Comparison of ENCODE assay signal across 8 cellular contexts in genomic region chr19:2977001-2977685, GRCh38. TPM values are rescaled to one million over a fixed set of nuclear protein-coding genes. Genes with fewer than 3 reads are reported as not detected.
DNase-seq lines count a peak whose midpoint lies in the region; ATAC-seq and TF ChIP-seq lines count a peak whose summit lies in the region.

Gene TLE6 (plus strand): TSS chr19:2977564. CDS start chr19:2978234, 670 bp downstream.

- in situ Hi-C loops in GM18951 (cut with MboI; ENCODE audit: low sequenced_read_pairs, unreplicated experiment), result no loop called here

- peak; percentile 99 for DNase-seq in AG08396 (ENCODE audit: low spot score)
- peak; percentile 95 for DNase-seq in NCI-H2227 (lab: John Stamatoyannopoulos, UW; ENCODE audit: unreplicated experiment)
- DNase-seq in cardiac fibroblast (ENCODE audit: low read depth in 2 of 2), result peak; percentile 93 to 97
- peak; percentile 90 for DNase-seq in inferior parietal cortex (ENCODE audit: extremely low spot score)
- DNase-seq in spleen, result peak; percentile 95

- peaks cover 20 to 66% (median 53%) of the 10 kb centered on the region in 6 donors for H3K4me1 ChIP-seq in spleen

- intact Hi-C loops in spleen (cut with DNase I; ENCODE audit: low total_unique reads), result loop anchor here (10.0 kb wide), 1 partner anchor 58 kb away; no protein-coding TSS in a partner anchor

- peak within 1 kb of the TSS in 7 of 8 donors; percentile 18 to 85 (median 72) for H3K27ac ChIP-seq in spleen

- ATAC-seq in HG03159 (IDR thresholded peaks at IDR 0.05; ENCODE audit: unreplicated experiment), result peak; percentile 89

- H3K27me3 ChIP-seq in spleen (replicated peaks in 1 of 7), result peaks cover 0 to 31% (median 0%) of the 10 kb centered on the region in 7 donors

- WGBS in spleen, 5 donors, result 0 to 2% (median 1%) methylated on average over 15 to 50 of the region's 50 CpGs

- no peaks in the 10 kb centered on the region for H3K9me3 ChIP-seq in spleen

- peak; percentile 54 for TF ChIP-seq POLR2A in GM18951 (IDR thresholded peaks at IDR 0.05; ENCODE audit: extremely low read depth, insufficient read depth, insufficient read length)
- no peak for TF ChIP-seq POLR2A in spleen (IDR thresholded peaks at IDR 0.05)

- no peaks in the 10 kb centered on the region for H3K36me3 ChIP-seq in spleen

- H3K4me3 ChIP-seq in WI38 (ENCODE audit: low read depth, low read length) (peak within 1 kb of the TSS; percentile 53), cardiac fibroblast (replicated peaks in 1 of 2; ENCODE audit: low read depth in 2 of 2, low read length in 2 of 2) (peak within 1 kb of the TSS; percentile 50 to 62), spleen (peak within 1 kb of the TSS; percentile 14 to 74 (median 46))

- no peak for TF ChIP-seq CTCF in WI38 (IDR thresholded peaks at IDR 0.05; ENCODE audit: low read depth, low read length)
- no peak for TF ChIP-seq CTCF in cardiac fibroblast (IDR thresholded peaks at IDR 0.05; ENCODE audit: low read depth, low read length)
- TF ChIP-seq CTCF in spleen (IDR thresholded peaks at IDR 0.05 in 8 of 11, conservative IDR thresholded peaks at IDR 0.05 in 3 of 11), result no peak

RNA-seq across cellular contexts. Expression of gene TLE6, which starts in this region (rescaled TPM):
- 1 to 10 TPM in 5 of 7 donors, under 1 TPM in 2; 0.60 to 4.1 (median 1.4) TPM for total RNA-seq in spleen
- 1 to 10 TPM; 1.9 to 2.7 (median 2.2) TPM for polyA plus RNA-seq in spleen

Comparison
In these comparisons a context has a peak if more than half of its experiments do, and no peak if none do; other contexts are left out.
1. Peak in every context shown above with its lines: DNase-seq, ATAC-seq, H3K4me3 ChIP-seq and H3K27ac ChIP-seq.